In genomic region chr1:113303252-113303651, GRCh38 we compare ENCODE assay signal across 1 cellular context.
A peak's percentile ranks its signal among the peaks of the same experiment; 100 is the strongest.
TF ChIP-seq lines count a peak whose summit lies in the region.

No MANE protein-coding gene starts in this region.

TF ChIP-seq in K562, 482 proteins besides CTCF, POLR2A, EP300 and RAD21 (continued from another document):
- TF ChIP-seq TFE3 (CRISPR knock-in tag; IDR thresholded peaks at IDR 0.05) (peak; percentile 60), NFYB (IDR thresholded peaks at IDR 0.05; ENCODE audit: extremely low read depth, insufficient read length) (peak; percentile 44)
